ENCODE assay signal across 23 cellular contexts in the genomic region with DNA sequence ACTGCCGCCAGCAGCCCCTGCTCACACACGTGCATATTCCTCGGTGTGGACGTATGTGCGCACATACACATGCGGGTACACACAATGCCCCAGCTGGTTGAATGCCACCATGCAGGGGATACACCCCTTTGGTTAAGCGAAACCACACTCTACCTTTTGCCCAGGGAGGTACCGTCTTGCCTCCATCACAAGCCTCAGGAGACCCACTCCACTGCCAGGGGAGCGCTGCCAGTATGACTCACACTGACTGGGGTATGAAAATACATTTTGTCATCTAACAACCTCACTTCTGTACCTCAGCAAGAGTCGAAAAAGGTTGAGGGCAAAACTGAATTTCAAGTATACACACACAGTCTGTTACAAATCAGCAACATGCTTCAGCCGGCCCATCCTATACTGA. TPM values are rescaled to one million over a fixed set of nuclear protein-coding genes. Genes with fewer than 3 reads are reported as not detected.
DNase-seq lines count a peak whose midpoint lies in the region; ATAC-seq and TF ChIP-seq lines count a peak whose summit lies in the region.
"Had no signal": no experiment of that assay in that cellular context is flagged by ENCODE, and none has a peak within 500 bp of the region (broad histone marks: within the 10 kb centered on the region; RNA-seq: fewer than 3 reads in every experiment).

No MANE protein-coding gene starts in this region.

- H3K9me2 ChIP-seq in PC-3 (replicated peaks; ENCODE audit: low read length): no peaks in the 10 kb centered on the region

- H3K36me3 Mint-ChIP-seq in activated CD4-positive, alpha-beta T cell treated with anti-CD3 and anti-CD28 coated beads for 36 hours (ENCODE audit: low read depth): peaks cover 9% of the 10 kb centered on the region
- peaks cover 32% of the 10 kb centered on the region for H3K36me3 Mint-ChIP-seq in CD4-positive, alpha-beta T cell (ENCODE audit: low read depth)

- no peaks in the 10 kb centered on the region for H4K20me1 ChIP-seq in PC-3 (ENCODE audit: low read length)
- H4K20me1 ChIP-seq: BLaER1 had no signal

- intact Hi-C loops in activated CD4-positive, alpha-beta T cell treated with anti-CD3 and anti-CD28 coated beads for 36 hours (cut with DNase I, micrococcal nuclease): no loop called here
- intact Hi-C loops in CD4-positive, alpha-beta T cell (cut with DNase I, micrococcal nuclease): loop anchor here in 1 of 2 experiments (5.0 kb wide), 2 partner anchors 37 to 63 kb away; no protein-coding TSS in a partner anchor
- intact Hi-C loops in PC-3 (cut with micrococcal nuclease): no loop called here
- intact Hi-C loops in posterior vena cava (cut with DNase I): no loop called here

- H3K4me3 ChIP-seq in PC-3 (ENCODE audit: low read length) (no peak overlapping the region), esophagus (ENCODE audit: low read depth in 1 of 2, low read length in 2 of 2) (no peak overlapping the region)
- H3K4me3 ChIP-seq: BLaER1, Peyer's patch, sigmoid colon, testis had no signal

- H3K4me1 ChIP-seq in PC-3 (ENCODE audit: insufficient read depth, low read length): peaks cover 54% of the 10 kb centered on the region
- H3K4me1 ChIP-seq in esophagus (ENCODE audit: control insufficient read depth in 2 of 2, insufficient read depth in 2 of 2, low read length in 1 of 2): peaks cover 2 to 21% of the 10 kb centered on the region in 2 donors
- H3K4me1 ChIP-seq: BLaER1, parathyroid adenoma, testis had no signal

- CTCF ChIA-PET in activated CD4-positive, alpha-beta T cell treated with anti-CD3 and anti-CD28 coated beads for 36 hours (lab: Charles Lee): no interaction called here
- CTCF ChIA-PET in CD4-positive, alpha-beta T cell (lab: Charles Lee): no interaction called here
- CTCF ChIA-PET in PC-3 (lab: Charles Lee): no interaction called here

- H3F3A ChIP-seq in PC-3 (ENCODE audit: low read length, unreplicated experiment): peaks cover 9% of the 10 kb centered on the region

- H3K4me1 Mint-ChIP-seq in activated CD4-positive, alpha-beta T cell treated with anti-CD3 and anti-CD28 coated beads for 36 hours: peaks cover 40% of the 10 kb centered on the region
- peaks cover 67% of the 10 kb centered on the region for H3K4me1 Mint-ChIP-seq in CD4-positive, alpha-beta T cell (ENCODE audit: low read depth)
- H3K4me1 Mint-ChIP-seq: nephron had no signal

- H3K9me3 Mint-ChIP-seq in activated CD4-positive, alpha-beta T cell treated with anti-CD3 and anti-CD28 coated beads for 36 hours (ENCODE audit: low read depth): no peaks in the 10 kb centered on the region
- H3K9me3 Mint-ChIP-seq in CD4-positive, alpha-beta T cell: peaks cover 2% of the 10 kb centered on the region
- H3K9me3 Mint-ChIP-seq: nephron had no signal

- TF ChIP-seq CTCF in CD4-positive, alpha-beta T cell (IDR thresholded peaks at IDR 0.05): no peak
- TF ChIP-seq CTCF in PC-3 (conservative IDR thresholded peaks at IDR 0.05; ENCODE audit: low read depth, low read length): no peak

- H3K36me3 ChIP-seq in PC-3 (ENCODE audit: low read depth, low read length) (peaks cover 21% of the 10 kb centered on the region), esophagus (ENCODE audit: control insufficient read depth in 2 of 2, insufficient read depth in 2 of 2, low read length in 1 of 2) (peaks cover 5 to 6% of the 10 kb centered on the region in 2 donors)

- peaks cover 14% of the 10 kb centered on the region for H3K79me2 ChIP-seq in PC-3 (ENCODE audit: low read length)
- H3K79me2 ChIP-seq: parathyroid adenoma had no signal

- H3K9ac ChIP-seq in PC-3 (ENCODE audit: low read length): peak overlapping the region; percentile 79
- H3K9ac ChIP-seq: BLaER1, parathyroid adenoma had no signal

- H2AFZ ChIP-seq in PC-3 (ENCODE audit: low read length): no peak overlapping the region
- H2AFZ ChIP-seq: parathyroid adenoma had no signal

- no peaks in the 10 kb centered on the region for H3K9me3 ChIP-seq in CD4-positive, alpha-beta T cell (ENCODE audit: control insufficient read depth, low read length)
- H3K9me3 ChIP-seq in PC-3 (ENCODE audit: low read length) (no peaks in the 10 kb centered on the region), esophagus (ENCODE audit: control insufficient read depth in 2 of 2, insufficient read depth in 1 of 2, low read depth in 1 of 2, low read length in 1 of 2) (no peaks in the 10 kb centered on the region)
- H3K9me3 ChIP-seq: BLaER1, Peyer's patch, sigmoid colon, testis had no signal

- POLR2A ChIA-PET in activated CD4-positive, alpha-beta T cell treated with anti-CD3 and anti-CD28 coated beads for 36 hours (lab: Charles Lee): no interaction called here
- POLR2A ChIA-PET in CD4-positive, alpha-beta T cell (lab: Charles Lee): interaction anchor here (1.7 to 3.0 kb wide), 6 partner anchors 10 to 51 kb away, joined by 6 to 74 read pairs (median 30); partner anchors contain the start of genes NFRKB and TMEM45B
- POLR2A ChIA-PET in PC-3 (lab: Charles Lee; ENCODE audit: unreplicated experiment): no interaction called here

- H3K27me3 Mint-ChIP-seq in activated CD4-positive, alpha-beta T cell treated with anti-CD3 and anti-CD28 coated beads for 36 hours: no peaks in the 10 kb centered on the region
- H3K27me3 Mint-ChIP-seq in CD4-positive, alpha-beta T cell: no peaks in the 10 kb centered on the region

- H3K4me3 Mint-ChIP-seq in activated CD4-positive, alpha-beta T cell treated with anti-CD3 and anti-CD28 coated beads for 36 hours: no peak overlapping the region
- no peak overlapping the region for H3K4me3 Mint-ChIP-seq in CD4-positive, alpha-beta T cell
- H3K4me3 Mint-ChIP-seq: nephron had no signal

- 61 to 79% methylated on average over 11 of the region's 11 CpGs for WGBS in esophagus, 2 donors

- peak overlapping the region; percentile 66 for H3K4me2 ChIP-seq in PC-3 (ENCODE audit: low read length)
- H3K4me2 ChIP-seq: BLaER1 had no signal

- no peak for ATAC-seq in activated CD4-positive, alpha-beta T cell treated with anti-CD3 and anti-CD28 coated beads for 36 hours
- ATAC-seq in CD4-positive, alpha-beta T cell (ENCODE audit: poor library complexity): no peak
- ATAC-seq in PC-3 (peak; percentile 51), GM21360 (IDR thresholded peaks at IDR 0.05; ENCODE audit: unreplicated experiment) (no peak)

- H3K27ac ChIP-seq in CD4-positive, alpha-beta T cell (ENCODE audit: low read depth, low read length): no peak overlapping the region
- peak overlapping the region; percentile 95 for H3K27ac ChIP-seq in PC-3 (ENCODE audit: low read length)
- H3K27ac ChIP-seq in esophagus (ENCODE audit: low read depth in 2 of 2, low read length in 1 of 2): peak overlapping the region; percentile 66 to 76
- H3K27ac ChIP-seq: BLaER1, parathyroid adenoma, sigmoid colon, testis had no signal

- no TSS peak for BruUV-seq in PC-3 (replicated peaks; lab: Mats Ljungman, UMichigan)

- no peak for DNase-seq in activated CD4-positive, alpha-beta T cell treated with anti-CD3 and anti-CD28 coated beads for 36 hours
- no peak for DNase-seq in activated CD4-positive, alpha-beta T cell treated with anti-CD3 and anti-CD28 coated beads, Interleukin-2, amount 50 U/mL, for 48 hours
- DNase-seq in CD4-positive, alpha-beta T cell: no peak
- peak; percentile 84 for DNase-seq in PC-3
- no peak for DNase-seq in posterior vena cava (ENCODE audit: low spot score)
- DNase-seq in occipital lobe (lab: John Stamatoyannopoulos, UW): no peak
- DNase-seq: activated CD8-positive, alpha-beta memory T cell treated with anti-CD3 and anti-CD28 coated beads, Interleukin-2, amount 50 U/mL, for 48 hours; activated gamma-delta T cell; effector memory CD4-positive, alpha-beta T cell; glutamatergic neuron; GOT3; NCI-H187; NCI-H446; Peyer's patch; sigmoid colon; testis had no signal

- no peaks in the 10 kb centered on the region for H3K27me3 ChIP-seq in CD4-positive, alpha-beta T cell (ENCODE audit: control insufficient read depth, insufficient read depth, low read length)
- H3K27me3 ChIP-seq in PC-3 (ENCODE audit: low read length): no peaks in the 10 kb centered on the region
- H3K27me3 ChIP-seq in esophagus (ENCODE audit: control insufficient read depth in 1 of 2, insufficient read depth in 2 of 2, low read length in 2 of 2): no peaks in the 10 kb centered on the region
- H3K27me3 ChIP-seq: BLaER1, Peyer's patch, sigmoid colon, testis had no signal

- peak overlapping the region; percentile 3 for H3K27ac Mint-ChIP-seq in activated CD4-positive, alpha-beta T cell treated with anti-CD3 and anti-CD28 coated beads for 36 hours
- H3K27ac Mint-ChIP-seq in CD4-positive, alpha-beta T cell: peak overlapping the region; percentile 97
- H3K27ac Mint-ChIP-seq: nephron had no signal

RNA-seq across cellular contexts. Expression of gene TMEM45B, which starts 39.4 kb away (rescaled TPM):
- 1 to 10 TPM; 2.1 to 3.1 TPM for total RNA-seq in activated CD4-positive, alpha-beta T cell treated with anti-CD3 and anti-CD28 coated beads for 36 hours
- 1 to 10 TPM; 1.7 to 1.9 TPM for total RNA-seq in CD4-positive, alpha-beta T cell
- 24.0 and 30.4 TPM in 2 replicates for total RNA-seq in PC-3 (2014; rRNA removed)
- polyA plus RNA-seq in esophagus: 10 to 100 TPM; 59.9 to 90.6 TPM
- total RNA-seq in posterior vena cava: not detected
- total RNA-seq in occipital lobe: 0.31 TPM
- total RNA-seq: A673, astrocyte had no signal

RNA-seq across cellular contexts. Expression of gene NFRKB, which starts 40.3 kb away (rescaled TPM):
- 10 to 100 TPM; 27.3 to 31.0 TPM for total RNA-seq in activated CD4-positive, alpha-beta T cell treated with anti-CD3 and anti-CD28 coated beads for 36 hours
- total RNA-seq in CD4-positive, alpha-beta T cell: 10 to 100 TPM; 61.7 to 64.5 TPM
- total RNA-seq in PC-3 (2014; rRNA removed) (48.2 and 57.0 TPM in 2 replicates), posterior vena cava (10 to 100 TPM; 14.3 to 15.9 TPM), occipital lobe (20.9 TPM)
- polyA plus RNA-seq in esophagus: 1 to 10 TPM; 7.1 to 8.6 TPM
